In genomic region chr9:79480639-79481038, GRCh38 we compare ENCODE assay signal across 2 cellular contexts.
TF ChIP-seq lines count a peak whose summit lies in the region.

No MANE protein-coding gene starts in this region.

TF ChIP-seq in HEK293, 187 proteins besides CTCF, POLR2A, EP300 and RAD21:
- TF ChIP-seq ZNF292 (tag by site-specific recombination; IDR thresholded peaks at IDR 0.05; ENCODE audit: borderline replicate concordance, low read depth) (no peak), TRIM28 (IDR thresholded peaks at IDR 0.05; ENCODE audit: borderline replicate concordance, low read length) (peak; percentile 88)

TF ChIP-seq in H1, 55 proteins besides CTCF, POLR2A, EP300 and RAD21:
- TF ChIP-seq SP1 (IDR thresholded peaks at IDR 0.05; ENCODE audit: low read depth, low read length) (no peak), SP2 (IDR thresholded peaks at IDR 0.05; ENCODE audit: low read length) (no peak), SRF (IDR thresholded peaks at IDR 0.05; ENCODE audit: low read depth, low read length) (no peak), CTBP2 (IDR thresholded peaks at IDR 0.05; ENCODE audit: borderline replicate concordance, insufficient read depth, insufficient read length, low read length) (no peak), NANOG (IDR thresholded peaks at IDR 0.05; ENCODE audit: insufficient read depth, low read depth, low read length, poor library complexity, severe bottlenecking) (no peak), SP4 (IDR thresholded peaks at IDR 0.05; ENCODE audit: low read length) (no peak), RFX5 (IDR thresholded peaks at IDR 0.05; ENCODE audit: borderline replicate concordance, low read depth, low read length) (no peak), JUND (IDR thresholded peaks at IDR 0.05; ENCODE audit: low read length) (no peak), HDAC6 (IDR thresholded peaks at IDR 0.05; ENCODE audit: low read depth, low read length) (no peak), MAX (IDR thresholded peaks at IDR 0.05) (no peak), SUZ12 (IDR thresholded peaks at IDR 0.05; ENCODE audit: low read length) (no peak), CHD1 (IDR thresholded peaks at IDR 0.05; ENCODE audit: low read depth, low read length) (no peak), RXRA (IDR thresholded peaks at IDR 0.05; ENCODE audit: insufficient read depth, low read depth, low read length) (no peak), CHD7 (IDR thresholded peaks at IDR 0.05; ENCODE audit: insufficient replicate concordance, low read length) (no peak), YY1 (IDR thresholded peaks at IDR 0.05; ENCODE audit: low read depth, low read length) (no peak)
